19 cellular contexts compared by ENCODE assay signal in genomic region chr10:68196707-68197106, GRCh38. TPM values are rescaled to one million over a fixed set of nuclear protein-coding genes. Genes with fewer than 3 reads are reported as not detected.
A peak's percentile ranks its signal among the peaks of the same experiment; 100 is the strongest.
DNase-seq lines count a peak whose midpoint lies in the region; ATAC-seq and TF ChIP-seq lines count a peak whose summit lies in the region.
"Had no signal": no experiment of that assay in that cellular context is flagged by ENCODE, and none has a peak within 500 bp of the region (broad histone marks: within the 10 kb centered on the region; RNA-seq: fewer than 3 reads in every experiment).

No MANE protein-coding gene starts in this region.

- no peaks in the 10 kb centered on the region for H4K20me1 ChIP-seq in GM23338 (replicated peaks; ENCODE audit: insufficient read depth)

- no peaks in the 10 kb centered on the region for H3K79me2 ChIP-seq in GM23338 (replicated peaks; ENCODE audit: insufficient read depth)

- no peaks in the 10 kb centered on the region for H3K36me3 Mint-ChIP-seq in GM23338 (ENCODE audit: low read depth)
- H3K36me3 Mint-ChIP-seq: CD4-positive, alpha-beta memory T cell had no signal

- POLR2A ChIA-PET in HEK293T (lab: Yijun Ruan, JAX), result interaction anchor here (1.0 kb wide), 1 partner anchor 135 kb away, joined by 3 read pairs; the partner anchor contains the start of gene HNRNPH3

- no peak overlapping the region for H3K27ac ChIP-seq in GM23338 (ENCODE audit: low read depth)
- peak overlapping the region; percentile 56 for H3K27ac ChIP-seq in psoas muscle

- no peaks in the 10 kb centered on the region for H3K9me2 ChIP-seq in GM23338 (ENCODE audit: insufficient read depth)

- H2AFZ ChIP-seq in GM23338, result peak overlapping the region; percentile 34; the same call in 1 of the 2 replicates

- H3K27me3 Mint-ChIP-seq in GM23338 (ENCODE audit: insufficient read depth, low read depth, poor library complexity), result peaks cover 1% of the 10 kb centered on the region

- CTCF ChIA-PET in HEK293T (lab: Yijun Ruan, JAX), result interaction anchor here (0.6 to 1.4 kb wide), 3 partner anchors 16 to 341 kb away, joined by 3 to 4 read pairs (median 3); no protein-coding TSS in a partner anchor

- 0 out of 3 replicates have a peak, but pooled peaks cover 8% of the 10 kb centered on the region for H3K9me3 Mint-ChIP-seq in GM23338

- H3K4me1 Mint-ChIP-seq in GM23338, result peaks cover 8% of the 10 kb centered on the region; the same call in 2 of the 3 replicates
- H3K4me1 Mint-ChIP-seq: CD4-positive, alpha-beta memory T cell had no signal

- H3K27me3 ChIP-seq in GM23338 (ENCODE audit: insufficient read depth) (no peaks in the 10 kb centered on the region), psoas muscle (ENCODE audit: insufficient read depth in 3 of 3, low read length in 2 of 3) (no peaks in the 10 kb centered on the region)

- no peak for TF ChIP-seq CTCF in GM23338 (conservative IDR thresholded peaks at IDR 0.05; ENCODE audit: low read depth in 2 of 2)
- TF ChIP-seq CTCF in psoas muscle (IDR thresholded peaks at IDR 0.05), result no peak

- intact Hi-C loops in left colon (cut with DNase I, micrococcal nuclease), result no loop called here
- intact Hi-C loops in psoas muscle (cut with DNase I), result no loop called here

- DNase-seq in GM23338 (ENCODE audit: low spot score) (no peak), HEK293T (ENCODE audit: extremely low spot score) (no peak), left colon (no peak), psoas muscle (no peak)
- DNase-seq in activated naive CD4-positive, alpha-beta T cell (lab: John Stamatoyannopoulos, UW), result no peak
- DNase-seq: C1 segment of cervical spinal cord; Calu3; CD4-positive, alpha-beta memory T cell; COR-L47; DMS53; DMS79 treated with DMSO at 0.1 percent for 48 hours; GF-D8; H7; HCEC 1CT had no signal

- H3F3A ChIP-seq in GM23338 (replicated peaks; ENCODE audit: low read depth), result no peaks in the 10 kb centered on the region

- H3K4me1 ChIP-seq in GM23338 (ENCODE audit: insufficient read depth) (no peaks in the 10 kb centered on the region), psoas muscle (peaks cover 17% of the 10 kb centered on the region)

- ATAC-seq in GM23338 (no peak), left colon (peak; percentile 46), psoas muscle (no peak), HG02973 (IDR thresholded peaks at IDR 0.05; ENCODE audit: unreplicated experiment) (no peak), GM21619 (IDR thresholded peaks at IDR 0.05; ENCODE audit: unreplicated experiment) (no peak)

- H3K4me2 ChIP-seq in GM23338, result no peak overlapping the region

- H3K4me3 ChIP-seq in GM23338 (no peak overlapping the region), psoas muscle (no peak overlapping the region)

- H3K9me3 ChIP-seq in psoas muscle, result no peaks in the 10 kb centered on the region

- no peak overlapping the region for H3K27ac Mint-ChIP-seq in GM23338
- H3K27ac Mint-ChIP-seq: CD4-positive, alpha-beta memory T cell had no signal

- 24 to 28% (median 25%) methylated on average over 3 of the region's 3 CpGs for WGBS in psoas muscle, 3 donors

- H3K36me3 ChIP-seq in GM23338 (ENCODE audit: insufficient read depth), result no peaks in the 10 kb centered on the region
- H3K36me3 ChIP-seq in psoas muscle (ENCODE audit: insufficient read depth in 1 of 2, low read depth in 1 of 2), result peaks cover 4 to 82% of the 10 kb centered on the region in 2 donors

- H3K4me3 Mint-ChIP-seq in GM23338, result no peak overlapping the region
- H3K4me3 Mint-ChIP-seq: CD4-positive, alpha-beta memory T cell had no signal

TF ChIP-seq in GM23338, 12 proteins besides CTCF, POLR2A, EP300 and RAD21 (continues in another document):
- no peak for TF ChIP-seq ETS1 (IDR thresholded peaks at IDR 0.05)
- no peak for TF ChIP-seq EZH2 (IDR thresholded peaks at IDR 0.05; ENCODE audit: low read depth, unreplicated experiment)
- no peak for TF ChIP-seq CREB1 (CRISPR knock-in tag; IDR thresholded peaks at IDR 0.05; ENCODE audit: low read depth)

TF ChIP-seq in HEK293T, 16 proteins besides CTCF, POLR2A, EP300 and RAD21:
- TF ChIP-seq PKNOX1 (IDR thresholded peaks at IDR 0.05), result peak; percentile 58
- no peak for TF ChIP-seq HDGF (IDR thresholded peaks at IDR 0.05; ENCODE audit: borderline replicate concordance)

RNA-seq across cellular contexts. Expression of gene ATOH7, which starts 35.2 kb away (rescaled TPM):
- total RNA-seq in GM23338 (2014; rRNA removed; shearing (Covaris generic)), result 1.2 and 1.8 TPM in 2 replicates
- 0.23 TPM in 1 of 2 replicates, not detected in the other for polyA plus RNA-seq in GM23338 (2016; fragmentation: Nextera tagmentation; extraction: Ambion mirVana)
- total RNA-seq in left colon, result under 1 TPM in 1 of 2 donors, not detected in 1; 0.22 TPM
- total RNA-seq in psoas muscle, result not detected
- under 1 TPM in 1 of 3 donors, not detected in 2; 0.17 TPM for polyA plus RNA-seq in psoas muscle
- total RNA-seq: A172; A673; Calu3; CD4-positive, alpha-beta memory T cell; Daoy; H7 had no signal
- polyA plus RNA-seq: CD4-positive, alpha-beta memory T cell had no signal
